10 cellular contexts compared by ENCODE assay signal in the genomic region with DNA sequence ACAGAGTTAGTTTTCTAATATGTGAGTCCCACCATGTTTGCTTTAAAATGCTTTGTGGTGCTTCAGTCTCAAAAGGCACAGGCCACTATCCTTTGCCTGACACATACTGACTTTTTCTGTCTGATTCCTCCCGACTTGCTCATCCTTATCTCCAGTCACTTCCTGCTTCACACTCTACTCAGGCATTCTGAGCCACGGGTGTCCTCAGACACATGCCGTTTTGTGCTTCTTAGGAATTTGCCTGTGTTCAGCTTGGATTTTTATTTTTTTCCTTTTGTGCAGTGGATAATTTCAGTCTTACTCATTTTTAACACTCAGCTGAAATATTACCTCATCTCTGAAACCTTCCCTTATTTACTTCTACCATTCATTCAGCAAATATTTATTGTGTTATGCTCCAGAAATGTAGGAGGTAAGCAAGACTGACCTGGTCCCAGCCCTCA. TPM values are rescaled to one million over a fixed set of nuclear protein-coding genes. Genes with fewer than 3 reads are reported as not detected.
DNase-seq lines count a peak whose midpoint lies in the region; ATAC-seq, FAIRE-seq and TF ChIP-seq lines count a peak whose summit lies in the region.
"Had no signal": no experiment of that assay in that cellular context is flagged by ENCODE, and none has a peak within 500 bp of the region (broad histone marks: within the 10 kb centered on the region; RNA-seq: fewer than 3 reads in every experiment).

No MANE protein-coding gene starts in this region.

- intact Hi-C loops in Calu3 (cut with micrococcal nuclease; ENCODE audit: unreplicated experiment): no loop called here

- TF ChIP-seq CTCF in Calu3 (IDR thresholded peaks at IDR 0.05; ENCODE audit: unreplicated experiment) (no peak), nephron (IDR thresholded peaks at IDR 0.05; ENCODE audit: unreplicated experiment in 3 of 3) (no peak), GM20000 (IDR thresholded peaks at IDR 0.05; ENCODE audit: extremely low read depth, missing control alignments) (no peak)

- H3K9me3 Mint-ChIP-seq in Calu3 (ENCODE audit: low read depth, unreplicated experiment): no peaks in the 10 kb centered on the region
- no peaks in the 10 kb centered on the region for H3K9me3 Mint-ChIP-seq in nephron

- H3K4me1 Mint-ChIP-seq in Calu3 (ENCODE audit: low read depth, unreplicated experiment): peaks cover 39% of the 10 kb centered on the region
- peaks cover 43% of the 10 kb centered on the region for H3K4me1 Mint-ChIP-seq in nephron

- TF ChIP-seq POLR2A in erythroblast (IDR thresholded peaks at IDR 0.05; ENCODE audit: low read length): no peak

- H3K27ac Mint-ChIP-seq in Calu3 (ENCODE audit: unreplicated experiment) (peak overlapping the region; percentile 7), nephron (peak overlapping the region; percentile 13 to 30 (median 14))

- no peak for DNase-seq in Calu3
- DNase-seq in RCC 7860 (ENCODE audit: low spot score): peak; percentile 94
- peak; percentile 18 to 32 for DNase-seq in erythroblast (lab: John Stamatoyannopoulos, UW)
- DNase-seq in NOMO-1 treated with DMSO at 0.1 percent for 48 hours (lab: John Stamatoyannopoulos, UW; ENCODE audit: unreplicated experiment): no peak
- DNase-seq in GM20000 (ENCODE audit: low spot score): no peak
- no peak for DNase-seq in SKM-1 treated with dmso at 0.1 percent for 144 hours (lab: John Stamatoyannopoulos, UW; ENCODE audit: unreplicated experiment)

- no peaks in the 10 kb centered on the region for H3K27me3 Mint-ChIP-seq in Calu3 (ENCODE audit: unreplicated experiment)
- H3K27me3 Mint-ChIP-seq in nephron (ENCODE audit: low read depth): no peaks in the 10 kb centered on the region

- CTCF ChIA-PET in Calu3 (lab: Charles Lee): no interaction called here

- no peaks in the 10 kb centered on the region for H3K36me3 Mint-ChIP-seq in Calu3 (ENCODE audit: insufficient read depth, unreplicated experiment)
- H3K36me3 Mint-ChIP-seq in nephron (ENCODE audit: low read depth): peaks cover 16% of the 10 kb centered on the region

- no peak for ATAC-seq in GM21528 (IDR thresholded peaks at IDR 0.05; ENCODE audit: low FRiP score, unreplicated experiment)

- BruUV-seq in Calu3 (replicated peaks; lab: Mats Ljungman, UMichigan): no TSS peak

- no peak overlapping the region for H3K4me3 Mint-ChIP-seq in Calu3 (ENCODE audit: low read depth, unreplicated experiment)
- no peak overlapping the region for H3K4me3 Mint-ChIP-seq in nephron

- peak; percentile 81 for FAIRE-seq in RCC 7860 (lab: Jason Lieb, UNC)
- FAIRE-seq: GM12891, TTC549 had no signal

RNA-seq across cellular contexts. Expression of a gene that starts 54.1 kb away (rescaled TPM):
- total RNA-seq in Calu3 (2022): 65.8 and 76.3 TPM in 2 replicates

Comparison
In these comparisons a context has a peak if more than half of its experiments do, and no peak if none do; other contexts are left out.
1. DNase-seq: peak in RCC 7860 (single experiment) and erythroblast (2 of 2); none in Calu3 (single experiment), NOMO-1 treated with DMSO at 0.1 percent for 48 hours (single experiment), GM20000 (single experiment) and SKM-1 treated with dmso at 0.1 percent for 144 hours (single experiment).